ENCODE assay signal across 16 cellular contexts in genomic region chr18:54791657-54792056, GRCh38. TPM values are rescaled to one million over a fixed set of nuclear protein-coding genes. Genes with fewer than 3 reads are reported as not detected.
DNase-seq lines count a peak whose midpoint lies in the region; ATAC-seq and TF ChIP-seq lines count a peak whose summit lies in the region.
"Had no signal": no experiment of that assay in that cellular context is flagged by ENCODE, and none has a peak within 500 bp of the region (broad histone marks: within the 10 kb centered on the region; RNA-seq: fewer than 3 reads in every experiment).

No MANE protein-coding gene starts in this region.

- no peak overlapping the region for H4K8ac ChIP-seq in mesenchymal stem cell (ENCODE audit: low read length)

- H3K27ac ChIP-seq in mesenchymal stem cell (ENCODE audit: low read length, poor library complexity, severe bottlenecking) (no peak overlapping the region), aorta (ENCODE audit: low read depth in 1 of 2, low read length in 2 of 2) (no peak overlapping the region)
- H3K27ac ChIP-seq: 22Rv1; A549; BLaER1 treated with 17β-estradiol and CSF1 and Interleukin-3, amounts not matched to agents 10 nM and 100 nM; C4-2B had no signal

- intact Hi-C loops in Right ventricle myocardium inferior (cut with DNase I), result no loop called here
- intact Hi-C loops in left cardiac atrium (cut with DNase I), result no loop called here
- intact Hi-C loops in aorta (cut with DNase I), result no loop called here

- no peak overlapping the region for H3K4me3 ChIP-seq in mesenchymal stem cell (ENCODE audit: insufficient read depth in 1 of 2, low read depth in 1 of 2, low read length in 2 of 2)
- no peak overlapping the region for H3K4me3 ChIP-seq in aorta (ENCODE audit: low read length in 2 of 2)
- H3K4me3 ChIP-seq: A549; BLaER1 treated with 17β-estradiol and CSF1 and Interleukin-3, amounts not matched to agents 10 nM and 100 nM had no signal

- TF ChIP-seq POLR2A in GM18505 (IDR thresholded peaks at IDR 0.05; ENCODE audit: borderline replicate concordance, extremely low read depth, insufficient read depth, insufficient read length), result no peak

- peak overlapping the region; percentile 38 to 40 for H2BK12ac ChIP-seq in mesenchymal stem cell (ENCODE audit: low read length in 2 of 2)

- no peak overlapping the region for H2AK5ac ChIP-seq in mesenchymal stem cell (ENCODE audit: low read length, severe bottlenecking)

- WGBS in mesenchymal stem cell, result 99% methylated on average over 12 of the region's 12 CpGs
- 94 to 95% methylated on average over 12 of the region's 12 CpGs for WGBS in aorta, 2 donors

- no peak overlapping the region for H2AFZ ChIP-seq in mesenchymal stem cell (ENCODE audit: low read depth, low read length)

- no peaks in the 10 kb centered on the region for H3K9me3 ChIP-seq in mesenchymal stem cell (ENCODE audit: control insufficient read depth, low read length)
- H3K9me3 ChIP-seq in aorta (ENCODE audit: control insufficient read depth, low read length), result no peaks in the 10 kb centered on the region
- H3K9me3 ChIP-seq: A549, Caco-2 had no signal

- no peak overlapping the region for H2BK120ac ChIP-seq in mesenchymal stem cell (ENCODE audit: low read depth, low read length)

- H3K9ac ChIP-seq in mesenchymal stem cell (ENCODE audit: low read length), result no peak overlapping the region
- H3K9ac ChIP-seq: BLaER1 treated with 17β-estradiol and CSF1 and Interleukin-3, amounts not matched to agents 10 nM and 100 nM had no signal

- no peak overlapping the region for H3K4me2 ChIP-seq in mesenchymal stem cell (ENCODE audit: low read length, poor library complexity, severe bottlenecking)
- H3K4me2 ChIP-seq: A549; BLaER1 treated with 17β-estradiol and CSF1 and Interleukin-3, amounts not matched to agents 10 nM and 100 nM had no signal

- H3K4me1 ChIP-seq in mesenchymal stem cell (ENCODE audit: control insufficient read depth, insufficient read depth, low read depth, low read length) (no peaks in the 10 kb centered on the region), aorta (ENCODE audit: control insufficient read depth in 1 of 2, insufficient read depth in 2 of 2, low read length in 2 of 2) (no peaks in the 10 kb centered on the region)
- H3K4me1 ChIP-seq: A549, Caco-2 had no signal

- DNase-seq in Right ventricle myocardium inferior (ENCODE audit: missing footprints), result peak; percentile 33
- no peak for DNase-seq in left cardiac atrium
- no peak for DNase-seq in mesenchymal stem cell
- no peak for DNase-seq in aorta
- DNase-seq: AML-193; Caco-2; Calu3; CD4-positive, alpha-beta T cell; CD8-positive, alpha-beta T cell; DMS79 treated with DMSO at 0.1 percent for 48 hours; GF-D8 had no signal

- H3K79me1 ChIP-seq in mesenchymal stem cell (replicated peaks; ENCODE audit: low read length, poor library complexity, severe bottlenecking), result no peaks in the 10 kb centered on the region

- H3K14ac ChIP-seq in mesenchymal stem cell (ENCODE audit: low read length in 2 of 2), result no peak overlapping the region

- H2BK5ac ChIP-seq in mesenchymal stem cell (ENCODE audit: low read depth, low read length, poor library complexity, severe bottlenecking), result no peak overlapping the region

- no peaks in the 10 kb centered on the region for H3K27me3 ChIP-seq in mesenchymal stem cell (ENCODE audit: control insufficient read depth in 1 of 2, insufficient read depth in 1 of 2, low read length in 2 of 2)
- H3K27me3 ChIP-seq in aorta (ENCODE audit: control insufficient read depth in 1 of 2, insufficient read depth in 2 of 2, low read length in 1 of 2), result no peaks in the 10 kb centered on the region
- H3K27me3 ChIP-seq: BLaER1 treated with 17β-estradiol and CSF1 and Interleukin-3, amounts not matched to agents 10 nM and 100 nM had no signal

- H3K23ac ChIP-seq in mesenchymal stem cell (ENCODE audit: low read length in 2 of 2), result no peak overlapping the region

- H3K36me3 ChIP-seq in mesenchymal stem cell (ENCODE audit: control insufficient read depth in 1 of 2, insufficient read depth in 2 of 2, low read depth in 1 of 2, low read length in 2 of 2) (no peaks in the 10 kb centered on the region), aorta (ENCODE audit: control insufficient read depth in 1 of 2, insufficient read depth in 2 of 2, low read length in 1 of 2) (no peaks in the 10 kb centered on the region)
- H3K36me3 ChIP-seq: BLaER1 treated with 17β-estradiol and CSF1 and Interleukin-3, amounts not matched to agents 10 nM and 100 nM had no signal

- peak overlapping the region; percentile 25 for H4K91ac ChIP-seq in mesenchymal stem cell (ENCODE audit: low read length)

- ATAC-seq in Right ventricle myocardium inferior (no peak), left cardiac atrium (no peak), aorta (ENCODE audit: low FRiP score) (no peak), GM18505 (IDR thresholded peaks at IDR 0.05; ENCODE audit: unreplicated experiment) (no peak)
- ATAC-seq: A549; CD8-positive, alpha-beta T cell had no signal

- H3K4ac ChIP-seq in mesenchymal stem cell (ENCODE audit: low read depth in 1 of 2, low read length in 2 of 2), result no peak overlapping the region

- peak overlapping the region; percentile 4 to 13 for H3K18ac ChIP-seq in mesenchymal stem cell (ENCODE audit: low read depth in 1 of 2, low read length in 2 of 2)

- peak overlapping the region; percentile 13 for H2BK15ac ChIP-seq in mesenchymal stem cell (ENCODE audit: low read depth, poor library complexity, severe bottlenecking)

RNA-seq across cellular contexts. Expression of gene RAB27B, which starts 36.6 kb away (rescaled TPM):
- total RNA-seq in Right ventricle myocardium inferior (0.08 TPM), left cardiac atrium (1 to 10 TPM in 1 of 2 donors, under 1 TPM in 1; 0.16 to 1.0 TPM), aorta (1 to 10 TPM in 1 of 2 donors, under 1 TPM in 1; 0.39 to 1.3 TPM)
- polyA plus RNA-seq in mesenchymal stem cell (2013, experiment 1 of 2), result 122 TPM
- polyA plus RNA-seq in mesenchymal stem cell (2013, experiment 2 of 2), result 127 TPM
- polyA plus RNA-seq in aorta, result 1 to 10 TPM in 1 of 2 donors, under 1 TPM in 1; under 0.01 to 1.1 TPM
